In the genomic region with DNA sequence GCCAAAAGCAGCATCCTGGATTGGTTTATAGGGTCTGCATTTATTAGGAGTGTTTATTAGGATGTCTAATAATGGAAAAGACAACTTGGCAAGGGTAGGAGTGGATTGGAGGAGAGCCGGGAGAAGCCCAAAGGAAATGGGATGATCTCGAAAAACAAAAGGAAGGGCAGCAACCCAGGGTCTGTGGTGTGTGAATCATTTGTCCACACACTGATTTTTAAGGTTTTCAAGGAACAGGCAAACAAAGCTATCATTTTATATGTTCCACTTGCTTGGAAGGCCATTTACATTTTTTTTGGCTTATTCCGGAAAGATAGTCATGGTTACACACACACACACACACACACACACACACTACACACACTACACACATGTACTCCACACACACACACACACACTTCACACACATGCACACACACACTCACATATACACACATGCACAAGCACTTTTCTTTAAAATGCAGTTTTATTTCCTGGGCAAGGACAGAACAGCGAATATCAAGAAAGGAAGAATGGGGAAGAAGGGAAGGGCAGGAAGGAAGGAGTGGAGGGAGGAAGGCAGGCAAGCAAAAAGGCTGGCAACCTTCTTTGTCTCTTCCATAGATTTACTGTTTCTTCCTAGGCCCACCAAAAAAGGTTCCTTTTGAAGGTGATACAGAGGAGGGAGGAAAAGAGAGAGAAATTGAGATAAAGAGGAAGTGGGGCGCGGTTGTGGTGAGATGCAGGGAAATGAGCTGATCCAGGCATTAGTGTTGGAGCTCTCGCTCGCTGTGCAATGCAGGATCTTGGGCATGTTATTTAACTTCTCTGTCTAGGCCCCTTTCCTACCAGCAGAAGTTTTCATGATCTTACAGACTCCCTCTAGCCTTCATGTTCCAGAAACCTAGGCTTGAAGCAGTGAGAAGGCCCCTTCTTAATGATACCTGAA, we compare ENCODE assay signal across 7 cellular contexts.
DNase-seq lines count a peak whose midpoint lies in the region; ATAC-seq, FAIRE-seq and TF ChIP-seq lines count a peak whose summit lies in the region.

No MANE protein-coding gene starts in this region.

- H4K20me1 ChIP-seq in OCI-LY1 (ENCODE audit: insufficient read depth, low read length) (no peaks in the 10 kb centered on the region), keratinocyte (ENCODE audit: control insufficient read depth, extremely low read depth, insufficient read depth, low read length) (no peaks in the 10 kb centered on the region)

- ATAC-seq in GM19023 (IDR thresholded peaks at IDR 0.05; ENCODE audit: unreplicated experiment) (peak; percentile 54), HG02642 (IDR thresholded peaks at IDR 0.05; ENCODE audit: poor library complexity, unreplicated experiment) (peak; percentile 64)

- peak overlapping the region; percentile 34 for H3K4me3 ChIP-seq in OCI-LY1 (ENCODE audit: low read depth, low read length, poor library complexity, severe bottlenecking)
- no peak overlapping the region for H3K4me3 ChIP-seq in keratinocyte (ENCODE audit: control insufficient read depth in 2 of 3, extremely low read depth in 1 of 3, insufficient read depth in 2 of 3, low read depth in 1 of 3, low read length in 3 of 3)

- no peaks in the 10 kb centered on the region for H3K27me3 ChIP-seq in OCI-LY1 (ENCODE audit: insufficient read depth, low read length)
- no peaks in the 10 kb centered on the region for H3K27me3 ChIP-seq in keratinocyte (ENCODE audit: control insufficient read depth, extremely low read depth, insufficient read depth, low read length)

- H3K9ac ChIP-seq in OCI-LY1 (ENCODE audit: low read length): no peak overlapping the region; the same call in 1 of the 2 replicates
- H3K9ac ChIP-seq in keratinocyte (ENCODE audit: control insufficient read depth, extremely low read depth, insufficient read depth, low read length): no peak overlapping the region

- H3K9me2 ChIP-seq in OCI-LY1 (ENCODE audit: low read depth, low read length): no peaks in the 10 kb centered on the region

- H3K4me2 ChIP-seq in OCI-LY1 (ENCODE audit: low read length): peak overlapping the region; percentile 19
- no peak overlapping the region for H3K4me2 ChIP-seq in keratinocyte (ENCODE audit: control insufficient read depth, extremely low read depth, insufficient read depth, low read depth, low read length)

- H3K36me3 ChIP-seq in OCI-LY1 (ENCODE audit: insufficient read depth, low read length): no peaks in the 10 kb centered on the region
- no peaks in the 10 kb centered on the region for H3K36me3 ChIP-seq in keratinocyte (ENCODE audit: control insufficient read depth in 2 of 2, extremely low read depth in 1 of 2, insufficient read depth in 2 of 2, low read length in 2 of 2)

- no peak for DNase-seq in keratinocyte (ENCODE audit: low read depth, low spot score)
- no peak for DNase-seq in cerebellar nuclear complex (lab: John Stamatoyannopoulos, UW)
- no peak for DNase-seq in NCI-H2029 treated with DMSO at 0.1 percent for 48 hours (lab: John Stamatoyannopoulos, UW)
- DNase-seq in NCI-H2171 (lab: John Stamatoyannopoulos, UW): no peak

- dilution Hi-C loops in keratinocyte (cut with MboI; ENCODE audit: extremely low pct_ligation_motif_present, low sequenced_read_pairs): no loop called here

- H3K9me3 ChIP-seq in OCI-LY1 (ENCODE audit: low read length): no peaks in the 10 kb centered on the region
- no peaks in the 10 kb centered on the region for H3K9me3 ChIP-seq in keratinocyte (ENCODE audit: control insufficient read depth, low read depth, low read length)

- H3F3A ChIP-seq in OCI-LY1 (ENCODE audit: insufficient read depth, low read length): no peaks in the 10 kb centered on the region

- no peaks in the 10 kb centered on the region for H3K9me1 ChIP-seq in keratinocyte (ENCODE audit: control insufficient read depth, extremely low read depth, insufficient read depth, low read length)

- H3K79me2 ChIP-seq in OCI-LY1 (ENCODE audit: insufficient read depth, low read length) (no peaks in the 10 kb centered on the region), keratinocyte (ENCODE audit: control insufficient read depth, insufficient read depth, low read length) (no peaks in the 10 kb centered on the region)

- FAIRE-seq in keratinocyte (lab: Jason Lieb, UNC): no peak

- H3K27ac ChIP-seq in OCI-LY1 (ENCODE audit: low read depth, low read length, poor library complexity, severe bottlenecking): peak overlapping the region; percentile 33
- no peak overlapping the region for H3K27ac ChIP-seq in keratinocyte (ENCODE audit: control insufficient read depth, insufficient read depth, low read length)

- no peak for TF ChIP-seq CTCF in OCI-LY1 (IDR thresholded peaks at IDR 0.05; ENCODE audit: low read length)
- no peak for TF ChIP-seq CTCF in keratinocyte (optimal IDR thresholded peaks at IDR 0.05 in 1 of 3, IDR thresholded peaks at IDR 0.05 in 1 of 3, conservative IDR thresholded peaks at IDR 0.05 in 1 of 3; ENCODE audit: extremely low read depth in 1 of 3, insufficient read depth in 2 of 3, low read length in 3 of 3)

- no peak overlapping the region for H2AFZ ChIP-seq in OCI-LY1 (ENCODE audit: low read length)
- peak overlapping the region; percentile 31 for H2AFZ ChIP-seq in keratinocyte (ENCODE audit: control insufficient read depth, low read length)

- H3K4me1 ChIP-seq in OCI-LY1 (ENCODE audit: insufficient read depth, low read length, severe bottlenecking) (peaks cover 51% of the 10 kb centered on the region), keratinocyte (ENCODE audit: control insufficient read depth, extremely low read depth, insufficient read depth, low read length) (peaks cover 6% of the 10 kb centered on the region)
